Comparison of ENCODE assay signal across 8 cellular contexts in genomic region chr16:28181557-28181914, GRCh38. TPM values are rescaled to one million over a fixed set of nuclear protein-coding genes. Genes with fewer than 3 reads are reported as not detected.
DNase-seq lines count a peak whose midpoint lies in the region; ATAC-seq and TF ChIP-seq lines count a peak whose summit lies in the region.

No MANE protein-coding gene starts in this region.

- POLR2A ChIA-PET in CD8-positive, alpha-beta T cell (lab: Charles Lee), result interaction anchor here (0.8 to 1.8 kb wide), 3 partner anchors 10 to 12 kb away, joined by 3 to 5 read pairs (median 3); no protein-coding TSS in a partner anchor

- H3K4me1 ChIP-seq in CD8-positive, alpha-beta T cell (ENCODE audit: insufficient read depth, low read length), result peaks cover 73% of the 10 kb centered on the region
- H3K4me1 ChIP-seq in NT2/D1 (ENCODE audit: insufficient read depth, insufficient read length) (peaks cover 8% of the 10 kb centered on the region), neural progenitor cell (peaks cover 6% of the 10 kb centered on the region)
- peaks cover 33% of the 10 kb centered on the region for H3K4me1 ChIP-seq in effector memory CD4-positive, alpha-beta T cell (ENCODE audit: control insufficient read depth, insufficient read depth, low read length, poor library complexity, severe bottlenecking)

- H3K36me3 Mint-ChIP-seq in CD8-positive, alpha-beta T cell, result peaks cover 71% of the 10 kb centered on the region
- peaks cover 26% of the 10 kb centered on the region for H3K36me3 Mint-ChIP-seq in natural killer cell treated with Interleukin-12 subunit alpha and Interleukin-12 subunit beta and Interleukin-15 and Interleukin-18, amount 100 ng/mL, for 72 hours
- peaks cover 18% of the 10 kb centered on the region for H3K36me3 Mint-ChIP-seq in neural progenitor cell

- no peak overlapping the region for H3K27ac ChIP-seq in CD8-positive, alpha-beta T cell (ENCODE audit: low read depth, low read length)
- peak overlapping the region; percentile 39 for H3K27ac ChIP-seq in effector memory CD4-positive, alpha-beta T cell (ENCODE audit: insufficient read depth, low read length, poor library complexity, severe bottlenecking)
- H3K27ac ChIP-seq in neural progenitor cell, result no peak overlapping the region

- no peak for TF ChIP-seq POLR2A in GM18505 (IDR thresholded peaks at IDR 0.05; ENCODE audit: borderline replicate concordance, extremely low read depth, insufficient read depth, insufficient read length)

- no peak overlapping the region for H3K4me2 ChIP-seq in neural progenitor cell

- peaks cover 3% of the 10 kb centered on the region for H3K9me3 Mint-ChIP-seq in CD8-positive, alpha-beta T cell
- no peaks in the 10 kb centered on the region for H3K9me3 Mint-ChIP-seq in natural killer cell treated with Interleukin-12 subunit alpha and Interleukin-12 subunit beta and Interleukin-15 and Interleukin-18, amount 100 ng/mL, for 72 hours
- H3K9me3 Mint-ChIP-seq in neural progenitor cell, result peaks cover 4% of the 10 kb centered on the region

- H3K79me2 ChIP-seq in neural progenitor cell (ENCODE audit: low read depth), result peaks cover 91% of the 10 kb centered on the region

- H3K4me3 ChIP-seq in CD8-positive, alpha-beta T cell (ENCODE audit: low read depth, low read length), result no peak overlapping the region
- H3K4me3 ChIP-seq in NT2/D1 (ENCODE audit: insufficient read length, low read depth) (no peak overlapping the region), neural progenitor cell (no peak overlapping the region)
- no peak overlapping the region for H3K4me3 ChIP-seq in effector memory CD4-positive, alpha-beta T cell (ENCODE audit: insufficient read depth, low read depth, low read length, poor library complexity, severe bottlenecking)

- intact Hi-C loops in CD8-positive, alpha-beta T cell (cut with DNase I, micrococcal nuclease), result no loop called here

- H3K9ac ChIP-seq in NT2/D1 (ENCODE audit: insufficient read length, low read depth) (no peak overlapping the region), neural progenitor cell (no peak overlapping the region)

- H3K36me3 ChIP-seq in CD8-positive, alpha-beta T cell (ENCODE audit: insufficient read depth, low read length), result peaks cover 7% of the 10 kb centered on the region
- H3K36me3 ChIP-seq in NT2/D1 (ENCODE audit: insufficient read depth, insufficient read length, low read length), result peaks cover 54% of the 10 kb centered on the region
- H3K36me3 ChIP-seq in effector memory CD4-positive, alpha-beta T cell (ENCODE audit: control insufficient read depth, insufficient read depth, low read length), result peaks cover 13% of the 10 kb centered on the region
- no peaks in the 10 kb centered on the region for H3K36me3 ChIP-seq in neural progenitor cell

- H4K20me1 ChIP-seq in neural progenitor cell (ENCODE audit: low read depth), result peaks cover 27% of the 10 kb centered on the region

- peaks cover 83% of the 10 kb centered on the region for H3K4me1 Mint-ChIP-seq in CD8-positive, alpha-beta T cell (ENCODE audit: low read depth)
- peaks cover 52 to 71% of the 10 kb centered on the region in 2 donors for H3K4me1 Mint-ChIP-seq in natural killer cell treated with Interleukin-12 subunit alpha and Interleukin-12 subunit beta and Interleukin-15 and Interleukin-18, amount 100 ng/mL, for 72 hours (ENCODE audit: low read depth in 2 of 2)
- peaks cover 8% of the 10 kb centered on the region for H3K4me1 Mint-ChIP-seq in neural progenitor cell

- no peaks in the 10 kb centered on the region for H3K27me3 ChIP-seq in CD8-positive, alpha-beta T cell (ENCODE audit: insufficient read depth, low read length)
- no peaks in the 10 kb centered on the region for H3K27me3 ChIP-seq in NT2/D1 (ENCODE audit: insufficient read depth, insufficient read length)
- no peaks in the 10 kb centered on the region for H3K27me3 ChIP-seq in effector memory CD4-positive, alpha-beta T cell (replicated peaks; ENCODE audit: control insufficient read depth, insufficient read depth, low read length, poor library complexity, severe bottlenecking)
- no peaks in the 10 kb centered on the region for H3K27me3 ChIP-seq in neural progenitor cell

- H3K4me3 Mint-ChIP-seq in CD8-positive, alpha-beta T cell, result peak overlapping the region; percentile 38
- H3K4me3 Mint-ChIP-seq in natural killer cell treated with Interleukin-12 subunit alpha and Interleukin-12 subunit beta and Interleukin-15 and Interleukin-18, amount 100 ng/mL, for 72 hours, result no peak overlapping the region
- no peak overlapping the region for H3K4me3 Mint-ChIP-seq in neural progenitor cell

- H3K27me3 Mint-ChIP-seq in CD8-positive, alpha-beta T cell (ENCODE audit: low read depth), result no peaks in the 10 kb centered on the region
- no peaks in the 10 kb centered on the region for H3K27me3 Mint-ChIP-seq in natural killer cell treated with Interleukin-12 subunit alpha and Interleukin-12 subunit beta and Interleukin-15 and Interleukin-18, amount 100 ng/mL, for 72 hours
- no peaks in the 10 kb centered on the region for H3K27me3 Mint-ChIP-seq in neural progenitor cell (ENCODE audit: insufficient read depth, low read depth)

- TF ChIP-seq CTCF in CD8-positive, alpha-beta T cell (IDR thresholded peaks at IDR 0.05), result no peak
- TF ChIP-seq CTCF in neural progenitor cell (IDR thresholded peaks at IDR 0.05), result no peak

- H3K9me3 ChIP-seq in CD8-positive, alpha-beta T cell (ENCODE audit: low read length), result no peaks in the 10 kb centered on the region
- H3K9me3 ChIP-seq in NT2/D1 (ENCODE audit: insufficient read depth, low read length) (peaks cover 14% of the 10 kb centered on the region), neural progenitor cell (ENCODE audit: low read depth) (no peaks in the 10 kb centered on the region)
- no peaks in the 10 kb centered on the region for H3K9me3 ChIP-seq in effector memory CD4-positive, alpha-beta T cell (ENCODE audit: control insufficient read depth, low read length)

- DNase-seq in CD8-positive, alpha-beta T cell, result no peak
- DNase-seq in NT2/D1 (ENCODE audit: low read depth, low spot score) (peak; percentile 27), neural progenitor cell (ENCODE audit: low spot score) (no peak), NCI-H1436 treated with DMSO at 0.1 percent for 48 hours (lab: John Stamatoyannopoulos, UW) (no peak), middle frontal gyrus (ENCODE audit: extremely low spot score, low spot score) (no peak)
- DNase-seq in effector memory CD4-positive, alpha-beta T cell, result no peak
- no peak for DNase-seq in natural killer cell treated with Interleukin-12 subunit alpha and Interleukin-12 subunit beta and Interleukin-15 and Interleukin-18, amount 100 ng/mL, for 72 hours (ENCODE audit: low spot score)

- peak overlapping the region; percentile 87 for H3K27ac Mint-ChIP-seq in CD8-positive, alpha-beta T cell
- H3K27ac Mint-ChIP-seq in natural killer cell treated with Interleukin-12 subunit alpha and Interleukin-12 subunit beta and Interleukin-15 and Interleukin-18, amount 100 ng/mL, for 72 hours, result peak overlapping the region; percentile 54 to 76
- H3K27ac Mint-ChIP-seq in neural progenitor cell, result no peak overlapping the region

- CTCF ChIA-PET in CD8-positive, alpha-beta T cell (lab: Charles Lee), result interaction anchor here (1.1 to 1.3 kb wide), 3 partner anchors 31 to 44 kb away, joined by 3 to 4 read pairs (median 3); no protein-coding TSS in a partner anchor

- no peak overlapping the region for H2AFZ ChIP-seq in neural progenitor cell (replicated peaks)

- no peak for ATAC-seq in CD8-positive, alpha-beta T cell
- no peak for ATAC-seq in natural killer cell treated with Interleukin-12 subunit alpha and Interleukin-12 subunit beta and Interleukin-15 and Interleukin-18, amount 100 ng/mL, for 72 hours
- ATAC-seq in GM18505 (IDR thresholded peaks at IDR 0.05; ENCODE audit: unreplicated experiment), result no peak

- no peaks in the 10 kb centered on the region for H3F3A ChIP-seq in neural progenitor cell (ENCODE audit: low read depth)

RNA-seq across cellular contexts. Expression of gene XPO6, which starts 30.2 kb away (rescaled TPM):
- total RNA-seq in CD8-positive, alpha-beta T cell, result 100 to 1,000 TPM; 355 to 369 TPM
- 100 to 1,000 TPM; 212 to 386 TPM for total RNA-seq in natural killer cell treated with Interleukin-12 subunit alpha and Interleukin-12 subunit beta and Interleukin-15 and Interleukin-18, amount 100 ng/mL, for 72 hours
- total RNA-seq in neural progenitor cell (ENCODE audit: low replicate concordance), result 71.6 and 75.5 TPM in 2 replicates
